Comparison of ENCODE assay signal across 8 cellular contexts in the genomic region with DNA sequence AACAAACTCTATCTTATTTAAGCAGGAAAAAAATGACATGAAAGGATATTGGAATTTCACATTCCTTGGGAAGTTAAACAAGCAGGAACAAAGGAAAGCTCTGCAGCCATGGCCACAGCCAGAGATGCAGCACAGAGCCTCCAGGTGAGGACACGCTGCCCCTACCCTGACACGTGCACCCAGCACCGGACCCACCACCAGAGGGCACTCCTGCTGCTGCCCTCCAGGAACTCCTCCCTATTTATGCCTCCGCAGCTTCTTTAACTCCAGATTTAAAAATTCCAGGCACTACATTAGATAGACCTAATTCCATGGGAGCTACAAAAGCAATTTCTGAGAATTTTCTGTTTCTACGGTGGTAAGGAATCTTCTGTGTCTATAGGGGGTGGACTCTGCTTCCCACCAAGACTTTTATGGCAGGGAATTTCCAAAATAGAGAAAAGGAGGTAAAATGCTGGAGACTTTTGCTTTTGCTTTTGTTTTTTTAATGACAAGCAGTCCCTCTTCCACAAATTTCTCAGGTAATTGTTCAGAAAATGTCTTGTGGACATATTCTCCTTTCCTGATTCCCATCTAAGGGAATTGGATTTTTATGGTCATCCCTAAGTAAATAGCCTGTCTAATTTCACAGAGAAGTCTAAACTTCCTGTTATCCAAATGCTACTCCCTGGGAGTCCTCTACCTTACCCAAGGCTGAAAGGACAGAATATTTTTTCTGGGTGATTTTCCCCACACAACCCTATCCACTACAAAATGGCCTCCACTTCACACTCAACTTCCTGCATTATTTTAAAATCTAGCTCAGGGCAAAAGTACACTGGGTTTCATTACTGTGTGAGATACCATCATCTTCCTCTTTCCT.
DNase-seq lines count a peak whose midpoint lies in the region; ATAC-seq and TF ChIP-seq lines count a peak whose summit lies in the region.

No MANE protein-coding gene starts in this region.

- peaks cover 8% of the 10 kb centered on the region for H3K27me3 Mint-ChIP-seq in activated T-cell treated with anti-CD3 and anti-CD28 coated beads, Interleukin-2, amount 50 U/mL, for 4 hours (ENCODE audit: low read depth)

- H3K9me3 ChIP-seq in NT2/D1 (ENCODE audit: insufficient read depth, low read length), result peaks cover 10% of the 10 kb centered on the region; the same call in 1 of the 2 replicates

- ATAC-seq in HG02884 (IDR thresholded peaks at IDR 0.05; ENCODE audit: unreplicated experiment) (peak; percentile 76), foreskin keratinocyte (peak; percentile 60), sciatic nerve (peak; percentile 50), HG03460 (IDR thresholded peaks at IDR 0.05; ENCODE audit: unreplicated experiment) (no peak)
- ATAC-seq in activated T-cell treated with anti-CD3 and anti-CD28 coated beads, Interleukin-2, amount 50 U/mL, for 4 hours, result peak; percentile 62 to 66

- H3K4me3 Mint-ChIP-seq in activated T-cell treated with anti-CD3 and anti-CD28 coated beads, Interleukin-2, amount 50 U/mL, for 4 hours, result no peak overlapping the region

- H3K27me3 ChIP-seq in NT2/D1 (ENCODE audit: insufficient read depth, insufficient read length) (no peaks in the 10 kb centered on the region), foreskin keratinocyte (no peaks in the 10 kb centered on the region)

- intact Hi-C loops in sciatic nerve (cut with DNase I), result no loop called here

- no peak overlapping the region for H3K4me3 ChIP-seq in NT2/D1 (ENCODE audit: insufficient read length, low read depth)

- H3K4me1 ChIP-seq in NT2/D1 (ENCODE audit: insufficient read depth, insufficient read length) (no peaks in the 10 kb centered on the region), foreskin keratinocyte (peaks cover 27% of the 10 kb centered on the region)

- no peaks in the 10 kb centered on the region for H3K36me3 ChIP-seq in NT2/D1 (ENCODE audit: insufficient read depth, insufficient read length, low read length)

- no peak overlapping the region for H3K9ac ChIP-seq in NT2/D1 (ENCODE audit: insufficient read length, low read depth)

- TF ChIP-seq CTCF in foreskin keratinocyte (conservative IDR thresholded peaks at IDR 0.05), result peak; percentile 75

- H3K27ac ChIP-seq in foreskin keratinocyte, result peak overlapping the region; percentile 30

- DNase-seq in NCI-H2081 (lab: John Stamatoyannopoulos, UW), result peak; percentile 26 to 29
- DNase-seq in NCI-H2081 treated with DMSO at 0.1 percent for 48 hours (lab: John Stamatoyannopoulos, UW), result no peak
- DNase-seq in NT2/D1 (ENCODE audit: low read depth, low spot score), result peak; percentile 57
- peak; percentile 30 for DNase-seq in activated T-cell treated with anti-CD3 and anti-CD28 coated beads, Interleukin-2, amount 50 U/mL, for 4 hours
- DNase-seq in foreskin keratinocyte, result peak; percentile 18 to 60
- DNase-seq in sciatic nerve (ENCODE audit: low spot score), result peak; percentile 64

- peaks cover 4% of the 10 kb centered on the region for H3K9me3 Mint-ChIP-seq in activated T-cell treated with anti-CD3 and anti-CD28 coated beads, Interleukin-2, amount 50 U/mL, for 4 hours

- H3K4me1 Mint-ChIP-seq in activated T-cell treated with anti-CD3 and anti-CD28 coated beads, Interleukin-2, amount 50 U/mL, for 4 hours (ENCODE audit: low read depth), result peaks cover 2% of the 10 kb centered on the region

- H3K36me3 Mint-ChIP-seq in activated T-cell treated with anti-CD3 and anti-CD28 coated beads, Interleukin-2, amount 50 U/mL, for 4 hours (ENCODE audit: insufficient read depth), result no peaks in the 10 kb centered on the region
